In the genomic region with DNA sequence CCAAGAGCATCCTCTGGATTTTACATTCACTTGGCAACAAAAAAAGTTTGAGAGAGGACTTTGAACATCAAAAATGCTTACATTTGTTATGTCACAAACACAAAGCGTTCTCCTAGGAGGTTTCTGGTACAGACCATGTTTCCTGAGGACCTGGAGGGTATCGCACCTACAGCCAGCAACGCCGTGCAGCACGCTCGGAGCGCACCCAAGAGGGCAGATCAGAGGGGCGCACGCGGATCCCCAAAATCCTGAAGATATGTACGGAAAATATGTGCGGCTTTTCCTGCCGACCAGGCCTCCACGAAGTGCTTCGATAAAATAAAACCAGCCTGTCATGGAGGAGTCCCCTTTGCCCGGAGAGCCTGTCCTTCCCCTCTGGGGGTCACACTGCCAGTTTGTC, we compare ENCODE assay signal across 2 cellular contexts.
TF ChIP-seq lines count a peak whose summit lies in the region.

No MANE protein-coding gene starts in this region.

TF ChIP-seq in HepG2, 621 proteins besides CTCF, POLR2A, EP300 and RAD21:
- TF ChIP-seq NBN (conservative IDR thresholded peaks at IDR 0.05), result no peak
- TF ChIP-seq, protein P1, sequence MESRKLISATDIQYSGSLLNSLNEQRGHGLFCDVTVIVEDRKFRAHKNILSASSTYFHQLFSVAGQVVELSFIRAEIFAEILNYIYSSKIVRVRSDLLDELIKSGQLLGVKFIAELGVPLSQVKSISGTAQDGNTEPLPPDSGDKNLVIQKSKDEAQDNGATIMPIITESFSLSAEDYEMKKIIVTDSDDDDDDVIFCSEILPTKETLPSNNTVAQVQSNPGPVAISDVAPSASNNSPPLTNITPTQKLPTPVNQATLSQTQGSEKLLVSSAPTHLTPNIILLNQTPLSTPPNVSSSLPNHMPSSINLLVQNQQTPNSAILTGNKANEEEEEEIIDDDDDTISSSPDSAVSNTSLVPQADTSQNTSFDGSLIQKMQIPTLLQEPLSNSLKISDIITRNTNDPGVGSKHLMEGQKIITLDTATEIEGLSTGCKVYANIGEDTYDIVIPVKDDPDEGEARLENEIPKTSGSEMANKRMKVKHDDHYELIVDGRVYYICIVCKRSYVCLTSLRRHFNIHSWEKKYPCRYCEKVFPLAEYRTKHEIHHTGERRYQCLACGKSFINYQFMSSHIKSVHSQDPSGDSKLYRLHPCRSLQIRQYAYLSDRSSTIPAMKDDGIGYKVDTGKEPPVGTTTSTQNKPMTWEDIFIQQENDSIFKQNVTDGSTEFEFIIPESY (CRISPR knock-in tag; IDR thresholded peaks at IDR 0.05), result 0 out of 2 replicates have a peak, but pooled peaks have one; percentile 37

TF ChIP-seq in H1, 55 proteins besides CTCF, POLR2A, EP300 and RAD21:
- no peak for TF ChIP-seq MAFK (IDR thresholded peaks at IDR 0.05; ENCODE audit: low read depth, low read length)
- TF ChIP-seq SUZ12 (IDR thresholded peaks at IDR 0.05; ENCODE audit: low read length), result no peak
- TF ChIP-seq KDM1A (IDR thresholded peaks at IDR 0.05; ENCODE audit: borderline replicate concordance, low read length), result no peak
- TF ChIP-seq, protein P2, sequence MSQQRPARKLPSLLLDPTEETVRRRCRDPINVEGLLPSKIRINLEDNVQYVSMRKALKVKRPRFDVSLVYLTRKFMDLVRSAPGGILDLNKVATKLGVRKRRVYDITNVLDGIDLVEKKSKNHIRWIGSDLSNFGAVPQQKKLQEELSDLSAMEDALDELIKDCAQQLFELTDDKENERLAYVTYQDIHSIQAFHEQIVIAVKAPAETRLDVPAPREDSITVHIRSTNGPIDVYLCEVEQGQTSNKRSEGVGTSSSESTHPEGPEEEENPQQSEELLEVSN (IDR thresholded peaks at IDR 0.05), result no peak
- no peak for TF ChIP-seq PHF8 (conservative IDR thresholded peaks at IDR 0.05; ENCODE audit: low read depth, low read length)
- TF ChIP-seq YY1 (IDR thresholded peaks at IDR 0.05; ENCODE audit: low read depth, low read length), result no peak
- TF ChIP-seq RFX5 (IDR thresholded peaks at IDR 0.05; ENCODE audit: borderline replicate concordance, low read depth, low read length), result no peak
- no peak for TF ChIP-seq RXRA (IDR thresholded peaks at IDR 0.05; ENCODE audit: insufficient read depth, low read depth, low read length)
- no peak for TF ChIP-seq BACH1 (IDR thresholded peaks at IDR 0.05; ENCODE audit: low read length)
- TF ChIP-seq TCF12 (IDR thresholded peaks at IDR 0.05; ENCODE audit: low read depth, low read length), result no peak
- TF ChIP-seq JUND (IDR thresholded peaks at IDR 0.05; ENCODE audit: low read length), result no peak
- TF ChIP-seq RNF2 (IDR thresholded peaks at IDR 0.05; ENCODE audit: borderline replicate concordance, low read depth, low read length, missing control alignments, poor library complexity, severe bottlenecking), result no peak
- TF ChIP-seq SIRT6 (IDR thresholded peaks at IDR 0.05; ENCODE audit: low read length), result no peak
- TF ChIP-seq ASH2L (IDR thresholded peaks at IDR 0.05; ENCODE audit: low read length), result no peak
- TF ChIP-seq SP1 (IDR thresholded peaks at IDR 0.05; ENCODE audit: low read depth, low read length), result no peak
- TF ChIP-seq CREB1 (IDR thresholded peaks at IDR 0.05), result no peak
- TF ChIP-seq SP4 (IDR thresholded peaks at IDR 0.05; ENCODE audit: low read length), result no peak
- TF ChIP-seq CBX5 (IDR thresholded peaks at IDR 0.05; ENCODE audit: low read depth, low read length), result no peak
- TF ChIP-seq, protein P3, sequence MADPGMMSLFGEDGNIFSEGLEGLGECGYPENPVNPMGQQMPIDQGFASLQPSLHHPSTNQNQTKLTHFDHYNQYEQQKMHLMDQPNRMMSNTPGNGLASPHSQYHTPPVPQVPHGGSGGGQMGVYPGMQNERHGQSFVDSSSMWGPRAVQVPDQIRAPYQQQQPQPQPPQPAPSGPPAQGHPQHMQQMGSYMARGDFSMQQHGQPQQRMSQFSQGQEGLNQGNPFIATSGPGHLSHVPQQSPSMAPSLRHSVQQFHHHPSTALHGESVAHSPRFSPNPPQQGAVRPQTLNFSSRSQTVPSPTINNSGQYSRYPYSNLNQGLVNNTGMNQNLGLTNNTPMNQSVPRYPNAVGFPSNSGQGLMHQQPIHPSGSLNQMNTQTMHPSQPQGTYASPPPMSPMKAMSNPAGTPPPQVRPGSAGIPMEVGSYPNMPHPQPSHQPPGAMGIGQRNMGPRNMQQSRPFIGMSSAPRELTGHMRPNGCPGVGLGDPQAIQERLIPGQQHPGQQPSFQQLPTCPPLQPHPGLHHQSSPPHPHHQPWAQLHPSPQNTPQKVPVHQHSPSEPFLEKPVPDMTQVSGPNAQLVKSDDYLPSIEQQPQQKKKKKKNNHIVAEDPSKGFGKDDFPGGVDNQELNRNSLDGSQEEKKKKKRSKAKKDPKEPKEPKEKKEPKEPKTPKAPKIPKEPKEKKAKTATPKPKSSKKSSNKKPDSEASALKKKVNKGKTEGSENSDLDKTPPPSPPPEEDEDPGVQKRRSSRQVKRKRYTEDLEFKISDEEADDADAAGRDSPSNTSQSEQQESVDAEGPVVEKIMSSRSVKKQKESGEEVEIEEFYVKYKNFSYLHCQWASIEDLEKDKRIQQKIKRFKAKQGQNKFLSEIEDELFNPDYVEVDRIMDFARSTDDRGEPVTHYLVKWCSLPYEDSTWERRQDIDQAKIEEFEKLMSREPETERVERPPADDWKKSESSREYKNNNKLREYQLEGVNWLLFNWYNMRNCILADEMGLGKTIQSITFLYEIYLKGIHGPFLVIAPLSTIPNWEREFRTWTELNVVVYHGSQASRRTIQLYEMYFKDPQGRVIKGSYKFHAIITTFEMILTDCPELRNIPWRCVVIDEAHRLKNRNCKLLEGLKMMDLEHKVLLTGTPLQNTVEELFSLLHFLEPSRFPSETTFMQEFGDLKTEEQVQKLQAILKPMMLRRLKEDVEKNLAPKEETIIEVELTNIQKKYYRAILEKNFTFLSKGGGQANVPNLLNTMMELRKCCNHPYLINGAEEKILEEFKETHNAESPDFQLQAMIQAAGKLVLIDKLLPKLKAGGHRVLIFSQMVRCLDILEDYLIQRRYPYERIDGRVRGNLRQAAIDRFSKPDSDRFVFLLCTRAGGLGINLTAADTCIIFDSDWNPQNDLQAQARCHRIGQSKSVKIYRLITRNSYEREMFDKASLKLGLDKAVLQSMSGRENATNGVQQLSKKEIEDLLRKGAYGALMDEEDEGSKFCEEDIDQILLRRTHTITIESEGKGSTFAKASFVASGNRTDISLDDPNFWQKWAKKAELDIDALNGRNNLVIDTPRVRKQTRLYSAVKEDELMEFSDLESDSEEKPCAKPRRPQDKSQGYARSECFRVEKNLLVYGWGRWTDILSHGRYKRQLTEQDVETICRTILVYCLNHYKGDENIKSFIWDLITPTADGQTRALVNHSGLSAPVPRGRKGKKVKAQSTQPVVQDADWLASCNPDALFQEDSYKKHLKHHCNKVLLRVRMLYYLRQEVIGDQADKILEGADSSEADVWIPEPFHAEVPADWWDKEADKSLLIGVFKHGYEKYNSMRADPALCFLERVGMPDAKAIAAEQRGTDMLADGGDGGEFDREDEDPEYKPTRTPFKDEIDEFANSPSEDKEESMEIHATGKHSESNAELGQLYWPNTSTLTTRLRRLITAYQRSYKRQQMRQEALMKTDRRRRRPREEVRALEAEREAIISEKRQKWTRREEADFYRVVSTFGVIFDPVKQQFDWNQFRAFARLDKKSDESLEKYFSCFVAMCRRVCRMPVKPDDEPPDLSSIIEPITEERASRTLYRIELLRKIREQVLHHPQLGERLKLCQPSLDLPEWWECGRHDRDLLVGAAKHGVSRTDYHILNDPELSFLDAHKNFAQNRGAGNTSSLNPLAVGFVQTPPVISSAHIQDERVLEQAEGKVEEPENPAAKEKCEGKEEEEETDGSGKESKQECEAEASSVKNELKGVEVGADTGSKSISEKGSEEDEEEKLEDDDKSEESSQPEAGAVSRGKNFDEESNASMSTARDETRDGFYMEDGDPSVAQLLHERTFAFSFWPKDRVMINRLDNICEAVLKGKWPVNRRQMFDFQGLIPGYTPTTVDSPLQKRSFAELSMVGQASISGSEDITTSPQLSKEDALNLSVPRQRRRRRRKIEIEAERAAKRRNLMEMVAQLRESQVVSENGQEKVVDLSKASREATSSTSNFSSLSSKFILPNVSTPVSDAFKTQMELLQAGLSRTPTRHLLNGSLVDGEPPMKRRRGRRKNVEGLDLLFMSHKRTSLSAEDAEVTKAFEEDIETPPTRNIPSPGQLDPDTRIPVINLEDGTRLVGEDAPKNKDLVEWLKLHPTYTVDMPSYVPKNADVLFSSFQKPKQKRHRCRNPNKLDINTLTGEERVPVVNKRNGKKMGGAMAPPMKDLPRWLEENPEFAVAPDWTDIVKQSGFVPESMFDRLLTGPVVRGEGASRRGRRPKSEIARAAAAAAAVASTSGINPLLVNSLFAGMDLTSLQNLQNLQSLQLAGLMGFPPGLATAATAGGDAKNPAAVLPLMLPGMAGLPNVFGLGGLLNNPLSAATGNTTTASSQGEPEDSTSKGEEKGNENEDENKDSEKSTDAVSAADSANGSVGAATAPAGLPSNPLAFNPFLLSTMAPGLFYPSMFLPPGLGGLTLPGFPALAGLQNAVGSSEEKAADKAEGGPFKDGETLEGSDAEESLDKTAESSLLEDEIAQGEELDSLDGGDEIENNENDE (IDR thresholded peaks at IDR 0.05; ENCODE audit: insufficient replicate concordance, low read length), result no peak
- no peak for TF ChIP-seq CTBP2 (IDR thresholded peaks at IDR 0.05; ENCODE audit: borderline replicate concordance, insufficient read depth, insufficient read length, low read length)
TF ChIP-seq in H1: peak in this region for 0.
